In genomic region chr3:55624238-55624637, GRCh38 we compare ENCODE assay signal across 1 cellular context.
TF ChIP-seq lines count a peak whose summit lies in the region.

No MANE protein-coding gene starts in this region.

TF ChIP-seq in IMR-90, 13 proteins besides CTCF, POLR2A, EP300 and RAD21 (continued from another document):
- no peak for TF ChIP-seq USF2 (IDR thresholded peaks at IDR 0.05; ENCODE audit: low read depth, low read length)
